ENCODE assay signal across 8 cellular contexts in the genomic region with DNA sequence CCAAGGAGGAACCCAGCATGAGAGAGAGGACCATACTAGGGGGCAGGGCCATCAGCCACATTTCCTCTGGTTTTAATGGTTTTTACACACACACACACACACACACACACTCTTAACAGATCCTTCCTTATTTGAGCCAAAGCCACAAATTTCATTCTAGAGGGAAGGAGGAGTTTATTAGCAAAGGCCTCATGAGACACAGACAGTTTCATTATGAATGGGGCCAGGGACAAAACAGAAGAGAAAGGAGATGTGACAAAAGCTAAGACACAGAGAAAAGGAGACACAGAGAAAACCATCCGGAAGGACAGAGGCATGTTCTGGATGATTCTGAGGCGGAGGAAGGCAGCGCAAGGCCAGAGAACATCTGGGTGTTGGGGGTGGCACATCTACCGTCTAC. TPM values are rescaled to one million over a fixed set of nuclear protein-coding genes. Genes with fewer than 3 reads are reported as not detected.
DNase-seq lines count a peak whose midpoint lies in the region; ATAC-seq lines count a peak whose summit lies in the region.
"Had no signal": no experiment of that assay in that cellular context is flagged by ENCODE, and none has a peak within 500 bp of the region (broad histone marks: within the 10 kb centered on the region; RNA-seq: fewer than 3 reads in every experiment).

No MANE protein-coding gene starts in this region.

- no peaks in the 10 kb centered on the region for H3K27me3 Mint-ChIP-seq in activated T-helper 17 cell treated with anti-CD3 and anti-CD28 coated beads, Interleukin-2, amount 50 U/mL, for 72 hours
- no peaks in the 10 kb centered on the region for H3K27me3 Mint-ChIP-seq in stimulated activated memory B cell treated with anti-CD40 and anti-IgM and Interleukin-4, amounts not matched to agents 10 μg/mL and 1 μg/mL and 100 μg/mL, for 72 hours

- peak overlapping the region; percentile 37 for H3K4me3 Mint-ChIP-seq in activated T-helper 17 cell treated with anti-CD3 and anti-CD28 coated beads, Interleukin-2, amount 50 U/mL, for 72 hours
- H3K4me3 Mint-ChIP-seq in stimulated activated memory B cell treated with anti-CD40 and anti-IgM and Interleukin-4, amounts not matched to agents 10 μg/mL and 1 μg/mL and 100 μg/mL, for 72 hours = peak overlapping the region; percentile 65

- H3K27ac Mint-ChIP-seq in activated T-helper 17 cell treated with anti-CD3 and anti-CD28 coated beads, Interleukin-2, amount 50 U/mL, for 72 hours = peak overlapping the region; percentile 68
- H3K27ac Mint-ChIP-seq in stimulated activated memory B cell treated with anti-CD40 and anti-IgM and Interleukin-4, amounts not matched to agents 10 μg/mL and 1 μg/mL and 100 μg/mL, for 72 hours = peak overlapping the region; percentile 76

- no peak for DNase-seq in NCI-H2227 treated with DMSO at 0.1 percent for 48 hours (lab: John Stamatoyannopoulos, UW)
- DNase-seq in SW 1271 (lab: John Stamatoyannopoulos, UW) = no peak
- DNase-seq: NCI-H1092 had no signal

- H3K9me3 Mint-ChIP-seq in activated T-helper 17 cell treated with anti-CD3 and anti-CD28 coated beads, Interleukin-2, amount 50 U/mL, for 72 hours = no peaks in the 10 kb centered on the region
- no peaks in the 10 kb centered on the region for H3K9me3 Mint-ChIP-seq in stimulated activated memory B cell treated with anti-CD40 and anti-IgM and Interleukin-4, amounts not matched to agents 10 μg/mL and 1 μg/mL and 100 μg/mL, for 72 hours

- ATAC-seq in GM18870 (IDR thresholded peaks at IDR 0.05; ENCODE audit: unreplicated experiment) = peak; percentile 62
- ATAC-seq in HG03066 (IDR thresholded peaks at IDR 0.05; ENCODE audit: low read depth, unreplicated experiment) = peak; percentile 54
- ATAC-seq in activated T-helper 17 cell treated with anti-CD3 and anti-CD28 coated beads, Interleukin-2, amount 50 U/mL, for 72 hours (replicated peaks) = peak; percentile 74
- peak; percentile 90 for ATAC-seq in stimulated activated memory B cell treated with anti-CD40 and anti-IgM and Interleukin-4, amounts not matched to agents 10 μg/mL and 1 μg/mL and 100 μg/mL, for 72 hours
- ATAC-seq in HG02623 (IDR thresholded peaks at IDR 0.05; ENCODE audit: unreplicated experiment) = no peak

- H3K4me1 Mint-ChIP-seq in activated T-helper 17 cell treated with anti-CD3 and anti-CD28 coated beads, Interleukin-2, amount 50 U/mL, for 72 hours = peaks cover 17% of the 10 kb centered on the region
- peaks cover 60% of the 10 kb centered on the region for H3K4me1 Mint-ChIP-seq in stimulated activated memory B cell treated with anti-CD40 and anti-IgM and Interleukin-4, amounts not matched to agents 10 μg/mL and 1 μg/mL and 100 μg/mL, for 72 hours

- H3K36me3 Mint-ChIP-seq in activated T-helper 17 cell treated with anti-CD3 and anti-CD28 coated beads, Interleukin-2, amount 50 U/mL, for 72 hours (ENCODE audit: low read depth) = peaks cover 39% of the 10 kb centered on the region
- H3K36me3 Mint-ChIP-seq in stimulated activated memory B cell treated with anti-CD40 and anti-IgM and Interleukin-4, amounts not matched to agents 10 μg/mL and 1 μg/mL and 100 μg/mL, for 72 hours = peaks cover 46% of the 10 kb centered on the region

RNA-seq across cellular contexts. Expression of a gene that starts 32.2 kb away (rescaled TPM):
- total RNA-seq in activated T-helper 17 cell treated with anti-CD3 and anti-CD28 coated beads, Interleukin-2, amount 50 U/mL, for 72 hours = 10 to 100 TPM; 32.0 to 32.8 TPM
